16 cellular contexts compared by ENCODE assay signal in the genomic region with DNA sequence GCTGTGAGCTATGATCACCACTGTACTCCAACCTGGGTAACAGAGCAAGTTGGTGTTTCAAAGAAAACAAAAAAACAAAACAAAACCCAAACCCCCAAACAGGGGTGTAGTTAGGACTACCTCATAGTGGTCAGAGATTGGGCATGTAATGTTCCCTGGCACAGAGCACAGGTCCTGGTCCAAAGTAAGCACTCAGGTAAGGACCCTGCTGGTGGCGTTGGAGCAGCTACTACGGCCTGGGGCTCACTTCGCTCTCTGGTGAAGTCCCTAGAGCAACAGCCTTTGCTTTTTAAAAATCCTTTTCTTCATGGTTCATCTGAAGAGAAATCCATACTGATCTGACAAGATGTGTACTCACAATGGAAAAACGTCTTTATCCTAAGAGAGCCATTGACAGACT.
A peak's percentile ranks its signal among the peaks of the same experiment; 100 is the strongest.
DNase-seq lines count a peak whose midpoint lies in the region; ATAC-seq, FAIRE-seq and TF ChIP-seq lines count a peak whose summit lies in the region.
"Had no signal": no experiment of that assay in that cellular context is flagged by ENCODE, and none has a peak within 500 bp of the region (broad histone marks: within the 10 kb centered on the region; RNA-seq: fewer than 3 reads in every experiment).

No MANE protein-coding gene starts in this region.

- in situ Hi-C loops in brain microvascular endothelial cell (cut with HindIII; ENCODE audit: low pct_ligation_motif_present, low sequenced_read_pairs), result no loop called here

- peaks cover 36% of the 10 kb centered on the region for H3K4me1 Mint-ChIP-seq in activated T-cell treated with anti-CD3 and anti-CD28 coated beads, Interleukin-2, amount 50 U/mL, for 24 hours (ENCODE audit: low read depth)

- H3K9me3 ChIP-seq in H1 (ENCODE audit: insufficient read depth in 2 of 2, low read depth in 1 of 2, low read length in 1 of 2) (no peaks in the 10 kb centered on the region), parathyroid adenoma (ENCODE audit: control insufficient read depth, low read length) (no peaks in the 10 kb centered on the region), uterus (no peaks in the 10 kb centered on the region)
- H3K9me3 ChIP-seq: BLaER1 treated with 17β-estradiol and CSF1 and Interleukin-3, amounts not matched to agents 10 nM and 100 nM had no signal

- POLR2A ChIA-PET in H1 (lab: Charles Lee; ENCODE audit: partially characterized antibody), result interaction anchor here (1.7 kb wide), 1 partner anchor 12 kb away, joined by 3 read pairs; no protein-coding TSS in a partner anchor

- H3K27ac Mint-ChIP-seq in activated T-cell treated with anti-CD3 and anti-CD28 coated beads, Interleukin-2, amount 50 U/mL, for 24 hours, result peak overlapping the region; percentile 34

- no peak for FAIRE-seq in H1 (lab: Jason Lieb, UNC)
- FAIRE-seq: GM18507, H54 had no signal

- no peak overlapping the region for H3K56ac ChIP-seq in H1 (replicated peaks; ENCODE audit: insufficient read length, low read depth, low read length)

- H2BK12ac ChIP-seq in H1 (ENCODE audit: low read depth, low read length), result no peak overlapping the region

- TF ChIP-seq CTCF in H1 (IDR thresholded peaks at IDR 0.05; ENCODE audit: control extremely low read depth in 1 of 3, insufficient read depth in 1 of 3, low read depth in 1 of 3, low read length in 3 of 3) (no peak), parathyroid adenoma (IDR thresholded peaks at IDR 0.05) (no peak), uterus (IDR thresholded peaks at IDR 0.05) (no peak), brain microvascular endothelial cell (IDR thresholded peaks at IDR 0.05; ENCODE audit: low read depth, low read length, missing control alignments) (no peak)

- H3K4ac ChIP-seq in H1 (replicated peaks; ENCODE audit: insufficient read length, low read depth, low read length), result no peak overlapping the region

- H2BK20ac ChIP-seq in H1 (ENCODE audit: low read length), result no peak overlapping the region

- H3K27me3 ChIP-seq in H1 (replicated peaks in 1 of 4; ENCODE audit: control insufficient read depth in 3 of 4, extremely low read depth in 1 of 4, insufficient read depth in 3 of 4, low read length in 3 of 4), result no peaks in the 10 kb centered on the region
- no peaks in the 10 kb centered on the region for H3K27me3 ChIP-seq in parathyroid adenoma (ENCODE audit: control insufficient read depth, insufficient read depth, low read length)
- H3K27me3 ChIP-seq in uterus, result no peaks in the 10 kb centered on the region
- no peaks in the 10 kb centered on the region for H3K27me3 ChIP-seq in brain microvascular endothelial cell (replicated peaks)
- H3K27me3 ChIP-seq: BLaER1 treated with 17β-estradiol and CSF1 and Interleukin-3, amounts not matched to agents 10 nM and 100 nM had no signal

- no peak overlapping the region for H3K23ac ChIP-seq in H1 (ENCODE audit: insufficient read length)

- H3K4me2 ChIP-seq in H1 (ENCODE audit: insufficient read depth in 1 of 2, low read depth in 2 of 2, low read length in 2 of 2), result no peak overlapping the region
- no peak overlapping the region for H3K4me2 ChIP-seq in parathyroid adenoma (ENCODE audit: low read length)
- H3K4me2 ChIP-seq: BLaER1 treated with 17β-estradiol and CSF1 and Interleukin-3, amounts not matched to agents 10 nM and 100 nM had no signal

- no peak overlapping the region for H3K18ac ChIP-seq in H1 (ENCODE audit: extremely low read depth, low read length)

- no peak overlapping the region for H2AFZ ChIP-seq in H1 (ENCODE audit: low read length)
- H2AFZ ChIP-seq in parathyroid adenoma, result peak overlapping the region; percentile 50

- peaks cover 90% of the 10 kb centered on the region for H3K36me3 Mint-ChIP-seq in activated T-cell treated with anti-CD3 and anti-CD28 coated beads, Interleukin-2, amount 50 U/mL, for 24 hours (ENCODE audit: low read depth)

- H3K9me3 Mint-ChIP-seq in activated T-cell treated with anti-CD3 and anti-CD28 coated beads, Interleukin-2, amount 50 U/mL, for 24 hours, result no peaks in the 10 kb centered on the region

- 85% methylated on average over 4 of the region's 4 CpGs; no CpG with 5 or more reads in 1 of the 2 experiments for WGBS in H1 (ENCODE audit: extremely low coverage in 1 of 2, insufficient coverage in 1 of 2, insufficient read length in 1 of 2, insufficient replicate concordance in 2 of 2, low coverage in 1 of 2, low lambda C conversion rate in 2 of 2, missing lambda C conversion rate in 1 of 2), 2 experiments

- H3K79me2 ChIP-seq in H1 (ENCODE audit: control insufficient read depth in 1 of 2, insufficient read depth in 2 of 2, low read length in 2 of 2) (no peaks in the 10 kb centered on the region), parathyroid adenoma (peaks cover 6% of the 10 kb centered on the region)

- no peak overlapping the region for H2BK120ac ChIP-seq in H1 (replicated peaks; ENCODE audit: low read depth, low read length)

- no peak overlapping the region for H2BK5ac ChIP-seq in H1 (ENCODE audit: low read depth, low read length)

- H3K4me3 Mint-ChIP-seq in activated T-cell treated with anti-CD3 and anti-CD28 coated beads, Interleukin-2, amount 50 U/mL, for 24 hours, result no peak overlapping the region

- intact Hi-C loops in uterus (cut with DNase I; ENCODE audit: low total_unique reads), result no loop called here

- no peak overlapping the region for H3K9ac ChIP-seq in H1 (replicated peaks in 1 of 4; ENCODE audit: extremely low read depth in 1 of 4, low read depth in 3 of 4, low read length in 3 of 4)
- H3K9ac ChIP-seq in parathyroid adenoma, result no peak overlapping the region
- H3K9ac ChIP-seq: BLaER1 treated with 17β-estradiol and CSF1 and Interleukin-3, amounts not matched to agents 10 nM and 100 nM had no signal

- TF ChIP-seq POLR2A in H1 (IDR thresholded peaks at IDR 0.05; ENCODE audit: control extremely low read depth in 1 of 2, low read depth in 2 of 2, low read length in 2 of 2) (no peak), uterus (IDR thresholded peaks at IDR 0.05) (no peak)

- no peak overlapping the region for H2BK15ac ChIP-seq in H1 (ENCODE audit: low read length)

- H3K79me1 ChIP-seq in H1 (ENCODE audit: low read depth, low read length), result no peaks in the 10 kb centered on the region

- H3K27ac ChIP-seq in H1 (ENCODE audit: low read depth, low read length), result no peak overlapping the region
- H3K27ac ChIP-seq in parathyroid adenoma, result peak overlapping the region; percentile 60
- peak overlapping the region; percentile 67 for H3K27ac ChIP-seq in uterus
- no peak overlapping the region for H3K27ac ChIP-seq in brain microvascular endothelial cell
- H3K27ac ChIP-seq: BLaER1 treated with 17β-estradiol and CSF1 and Interleukin-3, amounts not matched to agents 10 nM and 100 nM had no signal

- CTCF ChIA-PET in H1 (lab: Charles Lee; ENCODE audit: partially characterized antibody), result interaction anchor here (0.9 to 3.3 kb wide), 5 partner anchors 9 to 109 kb away, joined by 3 to 24 read pairs (median 4); no protein-coding TSS in a partner anchor

- no peak overlapping the region for H4K5ac ChIP-seq in H1 (ENCODE audit: insufficient read length, low read depth, low read length)

- H3K36me3 ChIP-seq in H1 (ENCODE audit: control insufficient read depth in 2 of 4, insufficient read depth in 4 of 4, low read length in 3 of 4) (peaks cover 0 to 9% (median 2%) of the 10 kb centered on the region in 4 experiments; a peak in 5 of 8 replicates), parathyroid adenoma (ENCODE audit: control insufficient read depth, insufficient read depth, low read length) (no peaks in the 10 kb centered on the region), uterus (no peaks in the 10 kb centered on the region), brain microvascular endothelial cell (replicated peaks) (peaks cover 14% of the 10 kb centered on the region)

- TF ChIP-seq RAD21 in H1 (IDR thresholded peaks at IDR 0.05 in 1 of 2, conservative IDR thresholded peaks at IDR 0.05 in 1 of 2; ENCODE audit: low read depth in 2 of 2, low read length in 2 of 2), result no peak

- H4K8ac ChIP-seq in H1 (ENCODE audit: extremely low read depth, insufficient read depth, low read length), result peak overlapping the region; percentile 72; the same call in 1 of the 2 replicates

- H2AK5ac ChIP-seq in H1 (ENCODE audit: low read depth, low read length), result no peak overlapping the region

- H3K4me3 ChIP-seq in H1 (ENCODE audit: extremely low read depth in 1 of 4, insufficient read depth in 2 of 4, low read depth in 3 of 4, low read length in 4 of 4) (no peak overlapping the region), parathyroid adenoma (ENCODE audit: low read depth, low read length) (no peak overlapping the region), uterus (no peak overlapping the region), brain microvascular endothelial cell (ENCODE audit: low read depth, low read length) (no peak overlapping the region)
- H3K4me3 ChIP-seq: BLaER1 treated with 17β-estradiol and CSF1 and Interleukin-3, amounts not matched to agents 10 nM and 100 nM had no signal

- H3K4me1 ChIP-seq in H1 (replicated peaks in 1 of 4; ENCODE audit: control insufficient read depth in 3 of 4, insufficient read depth in 4 of 4, low read length in 3 of 4) (0 out of 7 replicates have a peak, but pooled peaks cover 0 to 2% (median 0%) of the 10 kb centered on the region in 4 experiments), parathyroid adenoma (peaks cover 13% of the 10 kb centered on the region), uterus (peaks cover 0 to 3% of the 10 kb centered on the region in 2 donors)
- H3K4me1 ChIP-seq: BLaER1 treated with 17β-estradiol and CSF1 and Interleukin-3, amounts not matched to agents 10 nM and 100 nM had no signal

- H4K20me1 ChIP-seq in H1 (replicated peaks in 1 of 2; ENCODE audit: control insufficient read depth in 1 of 2, insufficient read depth in 2 of 2, low read length in 2 of 2), result peaks cover 0 to 4% of the 10 kb centered on the region in 2 experiments
- H4K20me1 ChIP-seq: BLaER1 treated with 17β-estradiol and CSF1 and Interleukin-3, amounts not matched to agents 10 nM and 100 nM had no signal

- ATAC-seq in HG02884 (IDR thresholded peaks at IDR 0.05; ENCODE audit: unreplicated experiment), result no peak

- H3K14ac ChIP-seq in H1 (ENCODE audit: insufficient read length), result no peak overlapping the region

- no peak for DNase-seq in activated T-cell treated with anti-CD3 and anti-CD28 coated beads, Interleukin-2, amount 50 U/mL, for 24 hours
- DNase-seq in activated T-cell treated with anti-CD3 and anti-CD28 coated beads for 4 hours (no peak), H1 (ENCODE audit: low read depth in 1 of 2, low spot score in 2 of 2) (no peak), uterus (no peak), brain microvascular endothelial cell (no peak), NCI-H2196 (lab: John Stamatoyannopoulos, UW; ENCODE audit: unreplicated experiment) (no peak)
- DNase-seq: Karpas-422, NCI-H1436, NCI-H2081, NCI-H2227 treated with DMSO at 0.1 percent for 48 hours, NCI-H526 had no signal

- no peak for TF ChIP-seq EP300 in H1 (IDR thresholded peaks at IDR 0.05; ENCODE audit: borderline replicate concordance in 1 of 2, low read depth in 2 of 2, low read length in 2 of 2)

- no peak overlapping the region for H4K91ac ChIP-seq in H1 (replicated peaks; ENCODE audit: insufficient read length, low read length)

- H3K27me3 Mint-ChIP-seq in activated T-cell treated with anti-CD3 and anti-CD28 coated beads, Interleukin-2, amount 50 U/mL, for 24 hours, result no peaks in the 10 kb centered on the region

- H3K23me2 ChIP-seq in H1 (ENCODE audit: low read depth, low read length), result no peaks in the 10 kb centered on the region

TF ChIP-seq in H1, 55 proteins besides CTCF, POLR2A, EP300 and RAD21 (continues in another document):
- TF ChIP-seq NRF1 (IDR thresholded peaks at IDR 0.05; ENCODE audit: low read depth, low read length), result no peak
- TF ChIP-seq SIX5 (IDR thresholded peaks at IDR 0.05; ENCODE audit: low read depth, low read length), result no peak

Comparison
In these comparisons a context has a peak if more than half of its experiments do, and no peak if none do; other contexts are left out.
1. H3K27ac ChIP-seq: peak in parathyroid adenoma (single experiment) and uterus (2 of 2); none in H1 (single experiment) and brain microvascular endothelial cell (single experiment).